19 cellular contexts compared by ENCODE assay signal in genomic region chr11:119193626-119194025, GRCh38. TPM values are rescaled to one million over a fixed set of nuclear protein-coding genes. Genes with fewer than 3 reads are reported as not detected.
A peak's percentile ranks its signal among the peaks of the same experiment; 100 is the strongest.
DNase-seq lines count a peak whose midpoint lies in the region; ATAC-seq, FAIRE-seq and TF ChIP-seq lines count a peak whose summit lies in the region.
"Had no signal": no experiment of that assay in that cellular context is flagged by ENCODE, and none has a peak within 500 bp of the region (broad histone marks: within the 10 kb centered on the region; RNA-seq: fewer than 3 reads in every experiment).

No MANE protein-coding gene starts in this region.

- no peak for FAIRE-seq in D721Med (lab: Jason Lieb, UNC)
- FAIRE-seq: A549 had no signal

- H3K4me1 ChIP-seq in lower lobe of right lung (peaks cover 16% of the 10 kb centered on the region), spleen (peaks cover 0 to 54% (median 8%) of the 10 kb centered on the region in 6 donors)
- H3K4me1 ChIP-seq: A549, BE2C had no signal

- no peak overlapping the region for H3K4me3 Mint-ChIP-seq in T-helper 17 cell
- H3K4me3 Mint-ChIP-seq: CD8-positive, alpha-beta T cell had no signal

- H3K9me3 ChIP-seq in lower lobe of right lung (no peaks in the 10 kb centered on the region), spleen (no peaks in the 10 kb centered on the region), T-helper 17 cell (ENCODE audit: control insufficient read depth, low read length, poor library complexity, severe bottlenecking) (no peaks in the 10 kb centered on the region)
- H3K9me3 ChIP-seq: A549, BE2C had no signal

- H3K4me3 ChIP-seq in H7 (ENCODE audit: insufficient read depth, low read depth, low read length) (no peak overlapping the region), lower lobe of right lung (no peak overlapping the region), spleen (no peak overlapping the region)
- H3K4me3 ChIP-seq: A549 had no signal

- H3K27ac Mint-ChIP-seq in T-helper 17 cell = no peak overlapping the region
- H3K27ac Mint-ChIP-seq: CD8-positive, alpha-beta T cell had no signal

- intact Hi-C loops in lower lobe of right lung (cut with DNase I) = no loop called here
- intact Hi-C loops in spleen (cut with DNase I; ENCODE audit: low total_unique reads) = loop anchor here (10.0 kb wide), 1 partner anchor 99 kb away; a partner anchor contains a TSS

- ATAC-seq in lower lobe of right lung = no peak
- no peak for ATAC-seq in T-helper 17 cell
- no peak for ATAC-seq in HG03521 (IDR thresholded peaks at IDR 0.05; ENCODE audit: unreplicated experiment)
- ATAC-seq: A549; CD8-positive, alpha-beta T cell; HCT116 had no signal

- TF ChIP-seq POLR2A in spleen (IDR thresholded peaks at IDR 0.05) = no peak

- peak; percentile 12 for DNase-seq in D721Med (ENCODE audit: insufficient read length, low spot score)
- DNase-seq in H7 = peak; percentile 21
- peak; percentile 34 for DNase-seq in lower lobe of right lung
- DNase-seq in spleen = peak; percentile 58
- no peak for DNase-seq in T-helper 17 cell
- DNase-seq in RPMI8226 = no peak
- DNase-seq: BE2C; CD8-positive, alpha-beta T cell; COR-L47; DMS53; GF-D8; IMR-90 had no signal

- H3K27me3 ChIP-seq in H7 (ENCODE audit: control insufficient read depth, insufficient read depth, low read length) (no peaks in the 10 kb centered on the region), lower lobe of right lung (ENCODE audit: low read depth) (no peaks in the 10 kb centered on the region), spleen (replicated peaks in 1 of 7) (no peaks in the 10 kb centered on the region)
- H3K27me3 ChIP-seq: BE2C had no signal

- H3K27ac ChIP-seq in lower lobe of right lung = no peak overlapping the region
- H3K27ac ChIP-seq in spleen = peak overlapping the region in 1 of 8 donors; percentile 87
- H3K27ac ChIP-seq: A549, C4-2B had no signal

- WGBS in spleen, 5 donors = 87 to 94% (median 90%) methylated on average over 10 of the region's 10 CpGs

- peaks cover 6% of the 10 kb centered on the region for H3K4me1 Mint-ChIP-seq in T-helper 17 cell

- peaks cover 7% of the 10 kb centered on the region for H3K27me3 Mint-ChIP-seq in T-helper 17 cell

- TF ChIP-seq CTCF in D721Med (IDR thresholded peaks at IDR 0.05; ENCODE audit: insufficient read depth, missing control alignments) (no peak), lower lobe of right lung (IDR thresholded peaks at IDR 0.05) (no peak), spleen (IDR thresholded peaks at IDR 0.05 in 8 of 11, conservative IDR thresholded peaks at IDR 0.05 in 3 of 11) (no peak)

- no peaks in the 10 kb centered on the region for H3K36me3 Mint-ChIP-seq in T-helper 17 cell (ENCODE audit: low read depth)
- H3K36me3 Mint-ChIP-seq: CD8-positive, alpha-beta T cell had no signal

- no peaks in the 10 kb centered on the region for H3K36me3 ChIP-seq in H7 (replicated peaks; ENCODE audit: control insufficient read depth, insufficient read depth, low read length)
- H3K36me3 ChIP-seq in lower lobe of right lung = no peaks in the 10 kb centered on the region
- H3K36me3 ChIP-seq in spleen = no peaks in the 10 kb centered on the region
- H3K36me3 ChIP-seq: BE2C had no signal

RNA-seq across cellular contexts. Expression of gene NHERF4, which starts 8.4 kb away (rescaled TPM):
- not detected in 2 replicates for total RNA-seq in H7 (2014; rRNA removed; shearing (Covaris generic))
- total RNA-seq in lower lobe of right lung (not detected), spleen (not detected), T-helper 17 cell (1 to 10 TPM in 1 of 2 donors, under 1 TPM in 1; 0.65 to 1.0 TPM)
- polyA plus RNA-seq in spleen = under 1 TPM in 1 of 3 donors, not detected in 2; 0.12 TPM
- total RNA-seq: H4, IMR-90 had no signal
- polyA plus RNA-seq: AG04450, IMR-90 had no signal

RNA-seq across cellular contexts. Expression of gene CBL, which starts 12.5 kb away (rescaled TPM):
- 16.1 and 23.6 TPM in 2 replicates for total RNA-seq in H7 (2014; rRNA removed; shearing (Covaris generic))
- total RNA-seq in lower lobe of right lung (39.0 TPM), spleen (10 to 100 TPM; 41.0 to 56.3 (median 48.9) TPM), T-helper 17 cell (10 to 100 TPM; 36.1 to 41.9 TPM)
- 10 to 100 TPM in 1 of 3 donors, 1 to 10 TPM in 2; 9.4 to 10.1 (median 9.5) TPM for polyA plus RNA-seq in spleen

RNA-seq across cellular contexts. Expression of gene NLRX1, which starts 25.1 kb away (rescaled TPM):
- total RNA-seq in H7 (2014; rRNA removed; shearing (Covaris generic)) = 34.0 and 44.0 TPM in 2 replicates
- total RNA-seq in lower lobe of right lung = 16.5 TPM
- 10 to 100 TPM; 13.2 to 18.7 (median 15.4) TPM for total RNA-seq in spleen
- 10 to 100 TPM in 1 of 3 donors, 1 to 10 TPM in 2; 3.6 to 10.6 (median 5.3) TPM for polyA plus RNA-seq in spleen
- total RNA-seq in T-helper 17 cell = 1 to 10 TPM; 6.6 to 6.9 TPM

RNA-seq across cellular contexts. Expression of gene ABCG4, which starts 44.8 kb away (rescaled TPM):
- total RNA-seq in H7 (2014; rRNA removed; shearing (Covaris generic)) = 0.31 and 0.37 TPM in 2 replicates
- 0.15 TPM for total RNA-seq in lower lobe of right lung
- total RNA-seq in spleen = under 1 TPM in 4 of 7 donors, not detected in 3; 0.17 to 0.32 (median 0.23) TPM
- under 1 TPM in 2 of 3 donors, not detected in 1; 0.03 to 0.06 TPM for polyA plus RNA-seq in spleen
- not detected for total RNA-seq in T-helper 17 cell
- total RNA-seq: CD8-positive, alpha-beta T cell; HT-29 had no signal

Comparison
In these comparisons a context has a peak if more than half of its experiments do, and no peak if none do; other contexts are left out.
1. DNase-seq: peak in D721Med (single experiment), H7 (single experiment), lower lobe of right lung (single experiment) and spleen (single experiment); none in T-helper 17 cell (0 of 3) and RPMI8226 (single experiment).